ENCODE assay signal across 8 cellular contexts in genomic region chr19:47047931-47048399, GRCh38. TPM values are rescaled to one million over a fixed set of nuclear protein-coding genes. Genes with fewer than 3 reads are reported as not detected.
DNase-seq lines count a peak whose midpoint lies in the region; ATAC-seq and TF ChIP-seq lines count a peak whose summit lies in the region.

No MANE protein-coding gene starts in this region.

- H3K4me3 Mint-ChIP-seq in T-cell: peak overlapping the region; percentile 88 to 92 (median 89)

- WGBS in psoas muscle, 3 donors: 1% methylated on average over 29 to 32 of the region's 32 CpGs

- no peaks in the 10 kb centered on the region for H3K36me3 Mint-ChIP-seq in T-cell

- peak; percentile 12 to 15 for TF ChIP-seq POLR2A in uterus (IDR thresholded peaks at IDR 0.05)

- H3K4me3 ChIP-seq in GM08714 (ENCODE audit: low read length) (peak overlapping the region; percentile 85), right atrium auricular region (peak overlapping the region; percentile 82 to 100), psoas muscle (peak overlapping the region; percentile 96), uterus (peak overlapping the region; percentile 60 to 93)

- POLR2A ChIA-PET in T-cell (lab: Charles Lee): interaction anchor here (0.6 to 1.0 kb wide), 3 partner anchors 66 to 98 kb away, joined by 3 to 17 read pairs (median 3); partner anchors contain the start of gene ZC3H4 (in 1 of the 2)

- DNase-seq in NCI-H1417 treated with DMSO at 0.1 percent for 48 hours (lab: John Stamatoyannopoulos, UW): peak; percentile 15
- peak; percentile 23 to 70 (median 46) for DNase-seq in T-cell
- peak; percentile 83 for DNase-seq in right atrium auricular region (ENCODE audit: low spot score)
- DNase-seq in psoas muscle: peak; percentile 83 to 91
- peak; percentile 78 to 85 for DNase-seq in uterus

- no peaks in the 10 kb centered on the region for H3K27me3 Mint-ChIP-seq in T-cell

- TF ChIP-seq CTCF in right atrium auricular region (IDR thresholded peaks at IDR 0.05) (no peak), psoas muscle (IDR thresholded peaks at IDR 0.05) (no peak), uterus (IDR thresholded peaks at IDR 0.05) (peak in 1 of 4 experiments; percentile 5)

- H3K27ac Mint-ChIP-seq in T-cell: peak overlapping the region; percentile 72 to 88

- CTCF ChIA-PET in T-cell (lab: Charles Lee): interaction anchor here in 1 of 2 donors (0.5 to 1.6 kb wide), 3 partner anchors 12 to 551 kb away, joined by 3 to 7 read pairs (median 4); no protein-coding TSS in a partner anchor

- intact Hi-C loops in psoas muscle (cut with DNase I) (no loop called here), uterus (cut with DNase I; ENCODE audit: low total_unique reads) (no loop called here)

- H3K36me3 ChIP-seq in right atrium auricular region: no peaks in the 10 kb centered on the region
- no peaks in the 10 kb centered on the region for H3K36me3 ChIP-seq in psoas muscle (ENCODE audit: insufficient read depth in 1 of 2, low read depth in 1 of 2)
- H3K36me3 ChIP-seq in uterus: no peaks in the 10 kb centered on the region

- H3K27ac ChIP-seq in angular gyrus (ENCODE audit: low read depth, low read length) (peak overlapping the region; percentile 82), right atrium auricular region (peak overlapping the region; percentile 82 to 85), psoas muscle (peak overlapping the region; percentile 86), uterus (peak overlapping the region; percentile 65 to 87)

- H3K27me3 ChIP-seq in right atrium auricular region (no peaks in the 10 kb centered on the region), psoas muscle (ENCODE audit: insufficient read depth in 3 of 3, low read length in 2 of 3) (no peaks in the 10 kb centered on the region), uterus (no peaks in the 10 kb centered on the region)

- peak; percentile 33 for ATAC-seq in HG02623 (IDR thresholded peaks at IDR 0.05; ENCODE audit: unreplicated experiment)
- ATAC-seq in T-cell (replicated peaks in 1 of 4): peak; percentile 45 to 54 (median 48)
- peak; percentile 85 to 91 (median 88) for ATAC-seq in psoas muscle

- no peaks in the 10 kb centered on the region for H3K9me3 Mint-ChIP-seq in T-cell

- H3K4me1 ChIP-seq in right atrium auricular region (peaks cover 0 to 5% of the 10 kb centered on the region in 2 donors), psoas muscle (no peaks in the 10 kb centered on the region), uterus (no peaks in the 10 kb centered on the region)

- peaks cover 14 to 18% (median 16%) of the 10 kb centered on the region in 3 donors for H3K4me1 Mint-ChIP-seq in T-cell

- no peaks in the 10 kb centered on the region for H3K9me3 ChIP-seq in right atrium auricular region
- H3K9me3 ChIP-seq in psoas muscle: no peaks in the 10 kb centered on the region
- H3K9me3 ChIP-seq in uterus: no peaks in the 10 kb centered on the region

RNA-seq across cellular contexts. Expression of gene TMEM160, which starts 0.5 kb away (rescaled TPM):
- total RNA-seq in T-cell (10 to 100 TPM; 26.6 to 49.0 (median 46.8) TPM), right atrium auricular region (10 to 100 TPM; 47.8 to 51.0 TPM), psoas muscle (10 to 100 TPM; 19.7 to 31.4 (median 25.4) TPM), uterus (10 to 100 TPM in 3 of 4 donors, 1 to 10 TPM in 1; 9.4 to 78.8 (median 13.3) TPM)
- polyA plus RNA-seq in psoas muscle: 10 to 100 TPM in 1 of 3 donors, 1 to 10 TPM in 2; 5.9 to 44.1 (median 7.3) TPM

RNA-seq across cellular contexts. Expression of gene NPAS1, which starts 28.3 kb away (rescaled TPM):
- total RNA-seq in T-cell: 1 to 10 TPM in 1 of 5 donors, under 1 TPM in 3, not detected in 1; 0.36 to 1.1 (median 0.59) TPM
- under 1 TPM in 1 of 2 donors, not detected in 1; 0.39 TPM for total RNA-seq in right atrium auricular region
- total RNA-seq in psoas muscle: under 1 TPM in 2 of 4 donors, not detected in 2; 0.18 to 0.23 TPM
- polyA plus RNA-seq in psoas muscle: under 1 TPM in 2 of 3 donors, not detected in 1; 0.04 to 0.18 TPM
- total RNA-seq in uterus: not detected

Comparison
In these comparisons a context has a peak if more than half of its experiments do, and no peak if none do; other contexts are left out.
1. Peak in every context shown above with its lines: DNase-seq, ATAC-seq, H3K4me3 ChIP-seq and H3K27ac ChIP-seq.
2. ATAC-seq: peak in every context shown above with its lines; median percentile 88 in psoas muscle; 48 in T-cell; 33 in HG02623.
3. DNase-seq: peak in every context shown above with its lines; median percentile 87 in psoas muscle; 83 in right atrium auricular region; 82 in uterus; 46 in T-cell; 15 in NCI-H1417 treated with DMSO at 0.1 percent for 48 hours.